8 cellular contexts compared by ENCODE assay signal in the genomic region with DNA sequence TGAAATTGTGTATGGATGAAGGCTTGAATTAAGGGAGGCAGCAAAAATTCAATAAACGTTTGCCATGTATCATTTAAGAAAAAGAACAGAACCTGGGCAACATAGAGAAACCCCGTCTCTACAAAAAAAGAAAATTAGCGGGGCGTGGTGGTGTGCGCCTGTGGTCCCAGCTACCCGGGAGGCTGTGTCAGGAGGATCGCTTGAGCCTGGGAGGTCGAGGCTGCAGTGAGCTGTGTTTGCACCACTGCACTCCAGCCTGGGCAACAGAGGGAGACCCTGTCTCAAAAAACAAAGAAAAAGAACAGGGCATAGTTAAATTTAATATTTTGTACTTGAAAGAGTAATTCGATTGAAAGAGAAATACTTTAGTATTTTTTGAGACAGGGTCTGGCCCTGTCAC. TPM values are rescaled to one million over a fixed set of nuclear protein-coding genes. Genes with fewer than 3 reads are reported as not detected.
DNase-seq lines count a peak whose midpoint lies in the region; ATAC-seq and TF ChIP-seq lines count a peak whose summit lies in the region.

No MANE protein-coding gene starts in this region.

- POLR2A ChIA-PET in naive thymus-derived CD8-positive, alpha-beta T cell (lab: Charles Lee) = interaction anchor here (1.4 kb wide), 1 partner anchor 64 kb away, joined by 3 read pairs; no protein-coding TSS in a partner anchor

- peak overlapping the region; percentile 92 to 98 (median 96) for H3K4me3 Mint-ChIP-seq in naive thymus-derived CD8-positive, alpha-beta T cell

- H3K9ac ChIP-seq in KMS-11 = peak overlapping the region; percentile 93; the same call in 1 of the 2 replicates
- peak overlapping the region in 1 of 2 donors; percentile 84 for H3K9ac ChIP-seq in colonic mucosa (ENCODE audit: low read depth in 2 of 2, low read length in 2 of 2)

- no peak overlapping the region for H2AFZ ChIP-seq in KMS-11 (ENCODE audit: low read depth)

- DNase-seq in AG09309 (ENCODE audit: low read depth) (no peak), colonic mucosa (no peak)
- no peak for DNase-seq in naive thymus-derived CD8-positive, alpha-beta T cell
- DNase-seq in activated CD4-positive, CD25-positive, alpha-beta regulatory T cell (lab: John Stamatoyannopoulos, UW) = no peak
- DNase-seq in stimulated activated naive CD4-positive, alpha-beta T cell treated with Interleukin-2 at 50 U/mL for 16 hours (lab: John Stamatoyannopoulos, UW) = no peak

- H3K36me3 Mint-ChIP-seq in naive thymus-derived CD8-positive, alpha-beta T cell = peaks cover 0 to 43% (median 0%) of the 10 kb centered on the region in 3 donors

- H4K20me1 ChIP-seq in KMS-11 (ENCODE audit: insufficient read depth) = peaks cover 40% of the 10 kb centered on the region

- H3K4me2 ChIP-seq in KMS-11 = peak overlapping the region; percentile 94

- H3K36me3 ChIP-seq in KMS-11 (ENCODE audit: insufficient read depth) (no peaks in the 10 kb centered on the region; the same call in 1 of the 2 replicates), colonic mucosa (no peaks in the 10 kb centered on the region)

- H3K79me2 ChIP-seq in KMS-11 (ENCODE audit: insufficient read depth, low read depth) = peaks cover 63% of the 10 kb centered on the region

- peak overlapping the region; percentile 80 for H3K4me3 ChIP-seq in AG09309 (ENCODE audit: control insufficient read depth, low read depth, low read length)
- H3K4me3 ChIP-seq in KMS-11 (IDR thresholded peaks at IDR 0.05; ENCODE audit: insufficient read depth, low read depth, low read length) = no peak overlapping the region
- H3K4me3 ChIP-seq in colonic mucosa = peak overlapping the region; percentile 98

- intact Hi-C loops in colonic mucosa (cut with DNase I) = no loop called here

- H3K4me1 Mint-ChIP-seq in naive thymus-derived CD8-positive, alpha-beta T cell = peaks cover 10 to 42% (median 34%) of the 10 kb centered on the region in 4 donors

- H3K9me3 Mint-ChIP-seq in naive thymus-derived CD8-positive, alpha-beta T cell = no peaks in the 10 kb centered on the region

- TF ChIP-seq CTCF in AG09309 (IDR thresholded peaks at IDR 0.05; ENCODE audit: control insufficient read depth, insufficient read depth, low read depth, low read length, missing control alignments) (no peak), KMS-11 (conservative IDR thresholded peaks at IDR 0.05; ENCODE audit: low read depth, low read length) (no peak), colonic mucosa (IDR thresholded peaks at IDR 0.05) (no peak)

- no peaks in the 10 kb centered on the region for H3K9me3 ChIP-seq in colonic mucosa

- H3K27me3 Mint-ChIP-seq in naive thymus-derived CD8-positive, alpha-beta T cell = no peaks in the 10 kb centered on the region

- no peaks in the 10 kb centered on the region for H3K27me3 ChIP-seq in KMS-11 (ENCODE audit: insufficient read depth, low read depth)
- no peaks in the 10 kb centered on the region for H3K27me3 ChIP-seq in colonic mucosa

- no peak for ATAC-seq in naive thymus-derived CD8-positive, alpha-beta T cell
- no peak for ATAC-seq in GM21825 (IDR thresholded peaks at IDR 0.05; ENCODE audit: unreplicated experiment)
- no peak for ATAC-seq in HG03442 (IDR thresholded peaks at IDR 0.05; ENCODE audit: unreplicated experiment)

- H3K4me1 ChIP-seq in KMS-11 (ENCODE audit: low read depth, poor library complexity, severe bottlenecking) (peaks cover 31% of the 10 kb centered on the region), colonic mucosa (peaks cover 8% of the 10 kb centered on the region)

- peak overlapping the region in 9 of 10 donors; percentile 53 to 98 (median 70) for H3K27ac Mint-ChIP-seq in naive thymus-derived CD8-positive, alpha-beta T cell

- no peak overlapping the region for H3K27ac ChIP-seq in KMS-11
- H3K27ac ChIP-seq in colonic mucosa = no peak overlapping the region

RNA-seq across cellular contexts. Expression of gene UBA2, which starts 1.4 kb away (rescaled TPM):
- total RNA-seq in colonic mucosa = 10 to 100 TPM; 53.7 to 64.4 TPM
- 100 to 1,000 TPM in 1 of 2 experiments, 10 to 100 TPM in 1; 98.2 to 109 TPM for total RNA-seq in naive thymus-derived CD8-positive, alpha-beta T cell
- polyA plus RNA-seq in naive thymus-derived CD8-positive, alpha-beta T cell = 100 to 1,000 TPM in 1 of 3 donors, 10 to 100 TPM in 2; 93.8 to 103 (median 97.6) TPM

RNA-seq across cellular contexts. Expression of gene PDCD2L, which starts 25.4 kb away (rescaled TPM):
- total RNA-seq in colonic mucosa = 1 to 10 TPM; 5.9 to 9.9 TPM
- 10 to 100 TPM; 17.6 to 18.6 TPM for total RNA-seq in naive thymus-derived CD8-positive, alpha-beta T cell
- 10 to 100 TPM; 13.8 to 25.9 (median 17.2) TPM for polyA plus RNA-seq in naive thymus-derived CD8-positive, alpha-beta T cell

RNA-seq across cellular contexts. Expression of gene WTIP, which starts 52.0 kb away (rescaled TPM):
- 1 to 10 TPM; 2.1 to 3.6 TPM for total RNA-seq in colonic mucosa
- total RNA-seq in naive thymus-derived CD8-positive, alpha-beta T cell = under 1 TPM; 0.29 to 0.88 TPM
- polyA plus RNA-seq in naive thymus-derived CD8-positive, alpha-beta T cell = under 1 TPM in 1 of 3 donors, not detected in 2; 0.20 TPM
